Comparison of ENCODE assay signal across 30 cellular contexts in genomic region chr6:163218361-163218894, GRCh38.
"Had no signal": no experiment of that assay in that cellular context is flagged by ENCODE, and none has a peak within 500 bp of the region (broad histone marks: within the 10 kb centered on the region; RNA-seq: fewer than 3 reads in every experiment).

No MANE protein-coding gene starts in this region.

- H3K4me3 Mint-ChIP-seq: immature natural killer cell; mesothelial cell of epicardium; naive B cell; natural killer cell treated with Interleukin-12 subunit alpha and Interleukin-12 subunit beta and Interleukin-15 and Interleukin-18, amount 100 ng/mL, for 72 hours; stimulated activated naive CD8-positive, alpha-beta T cell treated with anti-CD3 and anti-CD28 coated beads, Interleukin-15, amount 100 ng/mL, for 72 hours had no signal

- H3K4me3 ChIP-seq: colonic mucosa, esophagus squamous epithelium, mucosa of descending colon, ovary, smooth muscle cell, suprapubic skin, transverse colon, upper lobe of right lung, uterus had no signal

- DNase-seq: colonic mucosa; dermis blood vessel endothelial cell; effector memory CD4-positive, alpha-beta T cell; esophagus squamous epithelium; foreskin melanocyte; glutamatergic neuron; hypothalamus; immature natural killer cell; islet precursor cell; kidney glomerular epithelial cell; mesenchymal stem cell; mucosa of descending colon; naive B cell; occipital lobe; ovary; retina; stimulated activated CD4-positive, alpha-beta T cell treated with anti-CD3 and anti-CD28 coated beads, Interleukin-12 subunit alpha, Interleukin-12 subunit beta, amount 100 ng/mL, for 4 hours; stimulated activated CD4-positive, alpha-beta T cell treated with anti-CD3 and anti-CD28 coated beads, Interleukin-1b, Interleukin-23, amount 100 ng/mL, for 48 hours; stimulated activated CD4-positive, alpha-beta T cell treated with anti-CD3 and anti-CD28 coated beads, Interleukin-4, amount 100 ng/mL, for 1 hour; stimulated activated CD8-positive, alpha-beta memory T cell treated with anti-CD3 and anti-CD28 coated beads, Interleukin-4, amount 100 ng/mL, for 48 hours; stimulated activated naive CD4-positive, alpha-beta T cell; stimulated activated naive CD8-positive, alpha-beta T cell treated with anti-CD3 and anti-CD28 coated beads, Interleukin-15, amount 100 ng/mL, for 72 hours; transverse colon; upper lobe of right lung; uterus had no signal

- H3K36me3 Mint-ChIP-seq: immature natural killer cell; mesothelial cell of epicardium; naive B cell; natural killer cell treated with Interleukin-12 subunit alpha and Interleukin-12 subunit beta and Interleukin-15 and Interleukin-18, amount 100 ng/mL, for 72 hours had no signal

- H3K27me3 ChIP-seq: colonic mucosa, esophagus squamous epithelium, ovary, suprapubic skin, transverse colon, upper lobe of right lung, uterus had no signal

- H3K9me3 ChIP-seq: colonic mucosa, esophagus squamous epithelium, ovary, suprapubic skin, transverse colon, upper lobe of right lung, uterus had no signal

- ATAC-seq: mucosa of descending colon; natural killer cell treated with Interleukin-12 subunit alpha and Interleukin-12 subunit beta and Interleukin-15 and Interleukin-18, amount 100 ng/mL, for 72 hours; sciatic nerve; stimulated activated naive CD8-positive, alpha-beta T cell treated with anti-CD3 and anti-CD28 coated beads, Interleukin-15, amount 100 ng/mL, for 72 hours; upper lobe of right lung had no signal

- H3K9me3 Mint-ChIP-seq: immature natural killer cell; natural killer cell treated with Interleukin-12 subunit alpha and Interleukin-12 subunit beta and Interleukin-15 and Interleukin-18, amount 100 ng/mL, for 72 hours had no signal

- H3K27ac ChIP-seq: colonic mucosa, esophagus squamous epithelium, ovary, suprapubic skin, transverse colon, upper lobe of right lung, uterus had no signal

- H3K4me1 ChIP-seq: colonic mucosa, esophagus squamous epithelium, suprapubic skin, transverse colon, upper lobe of right lung, uterus had no signal

- H3K4me1 Mint-ChIP-seq: immature natural killer cell; mesothelial cell of epicardium; naive B cell; stimulated activated naive CD8-positive, alpha-beta T cell treated with anti-CD3 and anti-CD28 coated beads, Interleukin-15, amount 100 ng/mL, for 72 hours had no signal

- H3K36me3 ChIP-seq: colonic mucosa, esophagus squamous epithelium, ovary, suprapubic skin, transverse colon, upper lobe of right lung, uterus had no signal

- H3K27ac Mint-ChIP-seq: immature natural killer cell; mesothelial cell of epicardium; natural killer cell treated with Interleukin-12 subunit alpha and Interleukin-12 subunit beta and Interleukin-15 and Interleukin-18, amount 100 ng/mL, for 72 hours; stimulated activated naive CD8-positive, alpha-beta T cell treated with anti-CD3 and anti-CD28 coated beads, Interleukin-15, amount 100 ng/mL, for 72 hours had no signal
